ENCODE assay signal across 8 cellular contexts in genomic region chr2:24084386-24085375, GRCh38.
DNase-seq lines count a peak whose midpoint lies in the region; ATAC-seq and TF ChIP-seq lines count a peak whose summit lies in the region.

A gene with protein sequence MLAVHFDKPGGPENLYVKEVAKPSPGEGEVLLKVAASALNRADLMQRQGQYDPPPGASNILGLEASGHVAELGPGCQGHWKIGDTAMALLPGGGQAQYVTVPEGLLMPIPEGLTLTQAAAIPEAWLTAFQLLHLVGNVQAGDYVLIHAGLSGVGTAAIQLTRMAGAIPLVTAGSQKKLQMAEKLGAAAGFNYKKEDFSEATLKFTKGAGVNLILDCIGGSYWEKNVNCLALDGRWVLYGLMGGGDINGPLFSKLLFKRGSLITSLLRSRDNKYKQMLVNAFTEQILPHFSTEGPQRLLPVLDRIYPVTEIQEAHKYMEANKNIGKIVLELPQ (minus strand): TSS chr2:24084834. CDS start chr2:24084326, 508 bp downstream.

- no peaks in the 10 kb centered on the region for H3K27me3 ChIP-seq in layer of hippocampus (ENCODE audit: control insufficient read depth, insufficient read depth, low read length)

- TF ChIP-seq CTCF in choroid plexus epithelial cell (conservative IDR thresholded peaks at IDR 0.05; ENCODE audit: low read depth, low read length), result peak; percentile 41

- peak within 1 kb of the TSS; percentile 88 for H3K27ac ChIP-seq in layer of hippocampus (ENCODE audit: low read depth, low read length)

- ATAC-seq in GM18907 (IDR thresholded peaks at IDR 0.05; ENCODE audit: unreplicated experiment) (peak; percentile 79), HG03139 (IDR thresholded peaks at IDR 0.05; ENCODE audit: unreplicated experiment) (peak; percentile 69)

- H3K4me3 ChIP-seq in choroid plexus epithelial cell (ENCODE audit: low read depth, low read length), result peak within 1 kb of the TSS; percentile 77

- DNase-seq in AG20443 (ENCODE audit: low spot score) (peak; percentile 96), NCI-H2227 (lab: John Stamatoyannopoulos, UW; ENCODE audit: unreplicated experiment) (peak; percentile 91), choroid plexus epithelial cell (ENCODE audit: low read depth) (peak; percentile 90)
- peak; percentile 92 for DNase-seq in activated CD4-positive, CD25-positive, alpha-beta regulatory T cell treated with anti-CD3 and anti-CD28 coated beads, Interleukin-2, amount 50 U/mL, for 72 hours
- peak; percentile 51 to 71 for DNase-seq in stimulated activated CD4-positive, alpha-beta T cell treated with anti-CD3 and anti-CD28 coated beads, Interleukin-1b, Interleukin-23, amount 100 ng/mL, for 1 hour (ENCODE audit: low read depth in 2 of 2)

Comparison
In these comparisons a context has a peak if more than half of its experiments do, and no peak if none do; other contexts are left out.
1. Peak in every context shown above with its lines: DNase-seq, ATAC-seq, H3K4me3 ChIP-seq and H3K27ac ChIP-seq.